In the genomic region with DNA sequence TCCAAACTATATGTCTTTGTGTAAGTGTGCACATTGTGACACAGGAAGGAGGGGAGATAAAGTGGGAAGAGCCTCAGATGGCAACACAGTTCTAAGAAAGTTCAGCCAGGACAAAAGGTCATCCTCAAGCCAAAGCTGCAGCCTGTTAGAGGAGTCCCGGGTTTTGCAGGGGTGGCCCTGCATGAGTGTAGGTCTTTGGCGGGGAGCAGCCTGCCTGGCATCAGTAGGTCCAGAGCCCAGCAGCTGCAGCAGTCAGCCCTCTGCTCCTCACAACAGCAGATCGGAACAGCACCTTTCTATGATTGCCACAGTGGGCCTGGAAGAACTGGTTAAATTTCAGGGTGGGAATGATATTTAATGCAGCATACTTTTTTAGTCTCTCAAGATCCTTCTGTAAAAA, we compare ENCODE assay signal across 22 cellular contexts.
"Had no signal": no experiment of that assay in that cellular context is flagged by ENCODE, and none has a peak within 500 bp of the region (broad histone marks: within the 10 kb centered on the region; RNA-seq: fewer than 3 reads in every experiment).

No MANE protein-coding gene starts in this region.

- H3K36me3 Mint-ChIP-seq: activated CD4-positive, alpha-beta memory T cell treated with anti-CD3 and anti-CD28 coated beads for 36 hours had no signal

- DNase-seq: activated CD4-positive, alpha-beta memory T cell treated with anti-CD3 and anti-CD28 coated beads for 36 hours; activated CD4-positive, alpha-beta T cell treated with anti-CD3 and anti-CD28 coated beads, Interleukin-2, amount 10 ng/mL, durations not matched to agents 24 days and 14 days; activated CD4-positive, CD25-positive, alpha-beta regulatory T cell treated with anti-CD3 and anti-CD28 coated beads, Interleukin-2, amount 50 U/mL, for 72 hours; activated effector memory CD4-positive, alpha-beta T cell treated with Interleukin-2 at 50 U/mL for 16 hours; activated naive CD4-positive, alpha-beta T cell treated with Interleukin-2 at 50 U/mL for 16 hours; aorta; body of pancreas; cerebellar nuclear complex; colonic mucosa; effector CD8-positive, alpha-beta T cell; gastrocnemius medialis; glutamatergic neuron; left cardiac atrium; naive thymus-derived CD8-positive, alpha-beta T cell; right cardiac atrium; stimulated activated CD4-positive, alpha-beta T cell treated with anti-CD3 and anti-CD28 coated beads, Interleukin-4, amount 100 ng/mL, for 1 hour; stomach; T-helper 2 cell had no signal

- H3K9me3 Mint-ChIP-seq: activated CD4-positive, alpha-beta memory T cell treated with anti-CD3 and anti-CD28 coated beads for 36 hours; activated CD4-positive, alpha-beta T cell treated with anti-CD3 and anti-CD28 coated beads, Interleukin-2, amount 10 ng/mL, durations not matched to agents 24 days and 14 days; naive thymus-derived CD8-positive, alpha-beta T cell; stimulated activated effector memory CD8-positive, alpha-beta T cell treated with anti-CD3 and anti-CD28 coated beads, Interleukin-12 subunit alpha, Interleukin-12 subunit beta, amount 100 ng/mL, for 72 hours had no signal

- H3K9me3 ChIP-seq: body of pancreas, colonic mucosa, gastrocnemius medialis, stomach, tibial artery had no signal

- H3K27me3 ChIP-seq: body of pancreas, colonic mucosa, gastrocnemius medialis, stomach, tibial artery had no signal

- H3K27ac Mint-ChIP-seq: activated CD4-positive, alpha-beta memory T cell treated with anti-CD3 and anti-CD28 coated beads for 36 hours; activated CD4-positive, alpha-beta T cell treated with anti-CD3 and anti-CD28 coated beads, Interleukin-2, amount 10 ng/mL, durations not matched to agents 24 days and 14 days; activated naive CD8-positive, alpha-beta T cell had no signal

- H3K4me3 Mint-ChIP-seq: activated CD4-positive, alpha-beta memory T cell treated with anti-CD3 and anti-CD28 coated beads for 36 hours; activated CD4-positive, alpha-beta T cell treated with anti-CD3 and anti-CD28 coated beads, Interleukin-2, amount 10 ng/mL, durations not matched to agents 24 days and 14 days; activated naive CD8-positive, alpha-beta T cell; naive thymus-derived CD8-positive, alpha-beta T cell; stimulated activated effector memory CD8-positive, alpha-beta T cell treated with anti-CD3 and anti-CD28 coated beads, Interleukin-12 subunit alpha, Interleukin-12 subunit beta, amount 100 ng/mL, for 72 hours had no signal

- ATAC-seq: body of pancreas; gastrocnemius medialis; naive thymus-derived CD8-positive, alpha-beta T cell; stimulated activated effector memory CD8-positive, alpha-beta T cell treated with anti-CD3 and anti-CD28 coated beads, Interleukin-12 subunit alpha, Interleukin-12 subunit beta, amount 100 ng/mL, for 72 hours had no signal

- H3K27ac ChIP-seq: body of pancreas, epithelial cell of prostate, gastrocnemius medialis, tibial artery had no signal

- H3K4me1 Mint-ChIP-seq: activated CD4-positive, alpha-beta T cell treated with anti-CD3 and anti-CD28 coated beads, Interleukin-2, amount 10 ng/mL, durations not matched to agents 24 days and 14 days had no signal

- H3K36me3 ChIP-seq: colonic mucosa, gastrocnemius medialis, stomach, tibial artery had no signal

- H3K4me1 ChIP-seq: gastrocnemius medialis had no signal

- H3K4me3 ChIP-seq: body of pancreas, colonic mucosa, gastrocnemius medialis, stomach, tibial artery had no signal

- H3K27me3 Mint-ChIP-seq: activated CD4-positive, alpha-beta memory T cell treated with anti-CD3 and anti-CD28 coated beads for 36 hours; activated CD4-positive, alpha-beta T cell treated with anti-CD3 and anti-CD28 coated beads, Interleukin-2, amount 10 ng/mL, durations not matched to agents 24 days and 14 days; activated naive CD8-positive, alpha-beta T cell; naive thymus-derived CD8-positive, alpha-beta T cell had no signal
